1 cellular context compared by ENCODE assay signal in genomic region chr20:25039697-25040437, GRCh38.
TF ChIP-seq lines count a peak whose summit lies in the region.

No MANE protein-coding gene starts in this region.

TF ChIP-seq in HepG2, 621 proteins besides CTCF, POLR2A, EP300 and RAD21 (continued from another document):
- peak; percentile 63 for TF ChIP-seq PRDM15 (CRISPR knock-in tag; IDR thresholded peaks at IDR 0.05)
TF ChIP-seq in HepG2: peak in this region for 1.
